In genomic region chr6:65229768-65230167, GRCh38 we compare ENCODE assay signal across 29 cellular contexts.
DNase-seq lines count a peak whose midpoint lies in the region; ATAC-seq, FAIRE-seq and TF ChIP-seq lines count a peak whose summit lies in the region.
"Had no signal": no experiment of that assay in that cellular context is flagged by ENCODE, and none has a peak within 500 bp of the region (broad histone marks: within the 10 kb centered on the region; RNA-seq: fewer than 3 reads in every experiment).

No MANE protein-coding gene starts in this region.

- H3K4me3 ChIP-seq in endothelial cell of umbilical vein (replicated peaks in 1 of 3; ENCODE audit: insufficient read depth in 1 of 3, low read depth in 1 of 3, low read length in 3 of 3) (no peak overlapping the region), gastroesophageal sphincter (no peak overlapping the region)
- H3K4me3 ChIP-seq: BLaER1 treated with 17β-estradiol and CSF1 and Interleukin-3, amounts not matched to agents 10 nM and 100 nM; esophagus muscularis mucosa; lower lobe of right lung; psoas muscle; SJSA1; tibial nerve had no signal

- no peaks in the 10 kb centered on the region for H3K9me1 ChIP-seq in endothelial cell of umbilical vein (replicated peaks; ENCODE audit: control insufficient read depth, extremely low read depth, insufficient read depth, low read length)

- CTCF ChIA-PET in endothelial cell of umbilical vein (lab: Charles Lee), result no interaction called here

- no peak overlapping the region for H3K9ac ChIP-seq in endothelial cell of umbilical vein (replicated peaks; ENCODE audit: extremely low read depth, insufficient read depth, low read length)
- H3K9ac ChIP-seq: BLaER1 treated with 17β-estradiol and CSF1 and Interleukin-3, amounts not matched to agents 10 nM and 100 nM had no signal

- no TSS peak for BruUV-seq in endothelial cell of umbilical vein (replicated peaks; lab: Mats Ljungman, UMichigan)

- no peak overlapping the region for H3K27ac ChIP-seq in endothelial cell of umbilical vein (ENCODE audit: insufficient read depth, low read depth, low read length)
- no peak overlapping the region for H3K27ac ChIP-seq in gastroesophageal sphincter
- H3K27ac ChIP-seq: BLaER1 treated with 17β-estradiol and CSF1 and Interleukin-3, amounts not matched to agents 10 nM and 100 nM; esophagus muscularis mucosa; lower lobe of right lung; psoas muscle; SJSA1; tibial nerve had no signal

- H3K27me3 ChIP-seq in endothelial cell of umbilical vein (ENCODE audit: control insufficient read depth in 2 of 2, insufficient read depth in 2 of 2, low read length in 2 of 2), result no peaks in the 10 kb centered on the region
- H3K27me3 ChIP-seq in gastroesophageal sphincter, result no peaks in the 10 kb centered on the region
- H3K27me3 ChIP-seq: BLaER1 treated with 17β-estradiol and CSF1 and Interleukin-3, amounts not matched to agents 10 nM and 100 nM; esophagus muscularis mucosa; SJSA1; tibial nerve had no signal

- WGBS in gastroesophageal sphincter (ENCODE audit: low coverage in 1 of 2), 2 donors, result 0% methylated on average over 1 of the region's 1 CpG

- H3K36me3 ChIP-seq in endothelial cell of umbilical vein (ENCODE audit: control insufficient read depth in 2 of 2, extremely low read depth in 1 of 2, insufficient read depth in 2 of 2, low read length in 2 of 2) (no peaks in the 10 kb centered on the region), gastroesophageal sphincter (no peaks in the 10 kb centered on the region)
- H3K36me3 ChIP-seq: BLaER1 treated with 17β-estradiol and CSF1 and Interleukin-3, amounts not matched to agents 10 nM and 100 nM; esophagus muscularis mucosa; lower lobe of right lung; SJSA1; tibial nerve had no signal

- in situ Hi-C loops in GM13976 (cut with MboI; ENCODE audit: low sequenced_read_pairs, unreplicated experiment), result no loop called here

- peak; percentile 11 for FAIRE-seq in D721Med (lab: Jason Lieb, UNC)
- peak; percentile 55 for FAIRE-seq in endothelial cell of umbilical vein (lab: Jason Lieb, UNC)
- FAIRE-seq in frontal cortex (lab: Jason Lieb, UNC), result no peak
- FAIRE-seq: keratinocyte had no signal

- H3K4me1 ChIP-seq in endothelial cell of umbilical vein (ENCODE audit: control insufficient read depth, extremely low read depth, insufficient read depth, low read length) (peaks cover 5% of the 10 kb centered on the region), gastroesophageal sphincter (peaks cover 0 to 5% (median 0%) of the 10 kb centered on the region in 3 donors)
- H3K4me1 ChIP-seq: Caco-2, lower lobe of right lung, psoas muscle, SJSA1, tibial nerve had no signal

- ATAC-seq in sciatic nerve (no peak), gastroesophageal sphincter (no peak)
- ATAC-seq: activated naive CD4-positive, alpha-beta T cell treated with anti-CD3 and anti-CD28 coated beads, Interleukin-2, amount 50 U/mL, for 72 hours; lower lobe of right lung; naive thymus-derived CD8-positive, alpha-beta T cell; psoas muscle; stimulated activated effector memory CD8-positive, alpha-beta T cell treated with anti-CD3 and anti-CD28 coated beads, Interleukin-12 subunit alpha, Interleukin-12 subunit beta, amount 100 ng/mL, for 72 hours; T-cell had no signal

- no peak for DNase-seq in D721Med (ENCODE audit: insufficient read length, low spot score)
- peak; percentile 16 for DNase-seq in MV-4-11 (lab: John Stamatoyannopoulos, UW)
- peak; percentile 85 for DNase-seq in endothelial cell of umbilical vein (ENCODE audit: low read depth, low spot score)
- DNase-seq in left kidney (ENCODE audit: low read depth, low spot score), result peak; percentile 1
- DNase-seq in frontal cortex (ENCODE audit: low spot score in 2 of 2), result no peak
- no peak for DNase-seq in sciatic nerve (ENCODE audit: low spot score)
- no peak for DNase-seq in GM13976 (ENCODE audit: low spot score)
- DNase-seq: ACHN; activated CD4-positive, alpha-beta T cell treated with anti-CD3 and anti-CD28 coated beads for 48 hours; aorta; Caco-2; caudate nucleus; DMS79; GDM1; lower lobe of right lung; naive thymus-derived CD8-positive, alpha-beta T cell; NCI-H1092; NCI-H1694 treated with DMSO at 0.1 percent for 48 hours; NCI-H446; psoas muscle; T-cell had no signal

- dilution Hi-C loops in endothelial cell of umbilical vein (cut with MboI; ENCODE audit: extremely low pct_ligation_motif_present, low sequenced_read_pairs), result no loop called here

- no peaks in the 10 kb centered on the region for H4K20me1 ChIP-seq in endothelial cell of umbilical vein (replicated peaks; ENCODE audit: control insufficient read depth, extremely low read depth, insufficient read depth, low read length)
- H4K20me1 ChIP-seq: BLaER1 treated with 17β-estradiol and CSF1 and Interleukin-3, amounts not matched to agents 10 nM and 100 nM had no signal

- H3K4me2 ChIP-seq in endothelial cell of umbilical vein (ENCODE audit: insufficient read depth, low read length), result peak overlapping the region; percentile 0

- intact Hi-C loops in endothelial cell of umbilical vein (cut with micrococcal nuclease), result no loop called here
- intact Hi-C loops in sciatic nerve (cut with DNase I), result no loop called here

- TF ChIP-seq CTCF in D721Med (IDR thresholded peaks at IDR 0.05; ENCODE audit: insufficient read depth, missing control alignments), result no peak
- TF ChIP-seq CTCF in endothelial cell of umbilical vein (IDR thresholded peaks at IDR 0.05; ENCODE audit: extremely low read depth in 1 of 2, insufficient read depth in 1 of 2, low read depth in 1 of 2, low read length in 2 of 2), result no peak
- TF ChIP-seq CTCF in GM13976 (IDR thresholded peaks at IDR 0.05; ENCODE audit: borderline replicate concordance, control extremely low read depth, extremely low read depth, insufficient read depth, missing control alignments), result no peak
- no peak for TF ChIP-seq CTCF in gastroesophageal sphincter (IDR thresholded peaks at IDR 0.05)

- H2AFZ ChIP-seq in endothelial cell of umbilical vein (ENCODE audit: low read depth, low read length), result peak overlapping the region; percentile 35

- TF ChIP-seq POLR2A in endothelial cell of umbilical vein (IDR thresholded peaks at IDR 0.05; ENCODE audit: low read depth, low read length), result no peak
- no peak for TF ChIP-seq POLR2A in gastroesophageal sphincter (IDR thresholded peaks at IDR 0.05)

- POLR2A ChIA-PET in endothelial cell of umbilical vein (lab: Charles Lee), result no interaction called here

- H3K79me2 ChIP-seq in endothelial cell of umbilical vein (ENCODE audit: control insufficient read depth, insufficient read depth, low read length), result no peaks in the 10 kb centered on the region

- H3K9me3 ChIP-seq in endothelial cell of umbilical vein (replicated peaks; ENCODE audit: control insufficient read depth, insufficient read depth, low read length), result no peaks in the 10 kb centered on the region
- H3K9me3 ChIP-seq in gastroesophageal sphincter, result no peaks in the 10 kb centered on the region
- H3K9me3 ChIP-seq: BLaER1 treated with 17β-estradiol and CSF1 and Interleukin-3, amounts not matched to agents 10 nM and 100 nM; Caco-2; esophagus muscularis mucosa; lower lobe of right lung; psoas muscle; SJSA1; tibial nerve had no signal

- no peak for TF ChIP-seq EP300 in gastroesophageal sphincter (IDR thresholded peaks at IDR 0.05)

TF ChIP-seq in endothelial cell of umbilical vein, 7 proteins besides CTCF, POLR2A, EP300 and RAD21:
- TF ChIP-seq MYC (IDR thresholded peaks at IDR 0.05; ENCODE audit: low read depth, low read length) (no peak), JUN (IDR thresholded peaks at IDR 0.05; ENCODE audit: borderline replicate concordance, insufficient read depth, insufficient read length, low read depth) (no peak), FOS (IDR thresholded peaks at IDR 0.05; ENCODE audit: borderline replicate concordance, insufficient read depth, low read length) (peak; percentile 19), MAX (IDR thresholded peaks at IDR 0.05; ENCODE audit: insufficient read depth, insufficient read length) (no peak), POLR2AphosphoS5 (IDR thresholded peaks at IDR 0.05; ENCODE audit: insufficient read depth, low read depth, low read length) (no peak), GATA2 (IDR thresholded peaks at IDR 0.05; ENCODE audit: insufficient read depth, insufficient read length, low read depth, low read length) (no peak)

Comparison
In these comparisons a context has a peak if more than half of its experiments do, and no peak if none do; other contexts are left out.
1. DNase-seq: peak in MV-4-11 (single experiment), endothelial cell of umbilical vein (single experiment) and left kidney (single experiment); none in D721Med (single experiment), frontal cortex (0 of 2), sciatic nerve (single experiment) and GM13976 (single experiment).